In the genomic region with DNA sequence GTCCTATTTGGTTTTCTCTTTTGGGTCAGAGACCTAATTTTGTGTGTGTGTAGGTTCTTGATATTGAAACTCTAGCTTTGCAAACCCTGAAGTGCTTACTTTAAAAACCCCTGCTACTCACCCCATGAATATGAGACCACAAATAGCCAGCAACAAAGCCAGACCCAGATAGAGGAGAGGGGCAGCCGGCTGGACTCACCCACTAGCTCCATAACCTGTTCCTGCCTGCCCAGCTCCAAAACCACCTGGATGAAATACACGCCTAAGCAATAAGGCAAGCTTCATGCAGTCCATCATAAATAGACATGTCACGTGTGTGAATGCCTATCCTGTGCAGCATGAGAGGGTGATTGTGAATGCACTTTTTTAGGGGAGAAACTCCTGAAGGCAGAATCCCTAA, we compare ENCODE assay signal across 28 cellular contexts.
"Had no signal": no experiment of that assay in that cellular context is flagged by ENCODE, and none has a peak within 500 bp of the region (broad histone marks: within the 10 kb centered on the region; RNA-seq: fewer than 3 reads in every experiment).

No MANE protein-coding gene starts in this region.

- ATAC-seq: stimulated activated effector memory CD8-positive, alpha-beta T cell treated with anti-CD3 and anti-CD28 coated beads, Interleukin-12 subunit alpha, Interleukin-12 subunit beta, amount 100 ng/mL, for 72 hours; stimulated activated memory B cell treated with anti-CD40 and anti-IgM and Interleukin-4, amounts not matched to agents 10 μg/mL and 1 μg/mL and 100 μg/mL, for 72 hours; stimulated activated naive B cell treated with anti-CD40 and anti-IgM and Interleukin-4, amounts not matched to agents 10 μg/mL and 1 μg/mL and 100 μg/mL, for 72 hours; stimulated activated naive CD8-positive, alpha-beta T cell treated with anti-CD3 and anti-CD28 coated beads, Interleukin-15, amount 100 ng/mL, for 72 hours; stimulated activated naive CD8-positive, alpha-beta T cell treated with anti-CD3 and anti-CD28 coated beads, Interleukin-15, Interleukin-2, amounts not matched to agents 100 U/mL and 50 U/mL, for 24 hours; upper lobe of right lung had no signal

- H3K27me3 ChIP-seq: testis, thyroid gland, upper lobe of left lung, uterus, vagina had no signal

- H3K36me3 Mint-ChIP-seq: stimulated activated effector memory CD8-positive, alpha-beta T cell treated with anti-CD3 and anti-CD28 coated beads, Interleukin-12 subunit alpha, Interleukin-12 subunit beta, amount 100 ng/mL, for 72 hours; stimulated activated memory B cell treated with anti-CD40 and anti-IgM and Interleukin-4, amounts not matched to agents 10 μg/mL and 1 μg/mL and 100 μg/mL, for 72 hours; stimulated activated naive B cell treated with anti-CD40 and anti-IgM and Interleukin-4, amounts not matched to agents 10 μg/mL and 1 μg/mL and 100 μg/mL, for 72 hours; type B pancreatic cell had no signal

- DNase-seq: stimulated activated CD4-positive, alpha-beta T cell treated with anti-CD3 and anti-CD28 coated beads, Interleukin-2, amount 100 ng/mL, for 48 hours; stimulated activated CD4-positive, alpha-beta T cell treated with anti-CD3 and anti-CD28 coated beads, Interleukin-4, amount 100 ng/mL, for 1 hour; stimulated activated CD4-positive, alpha-beta T cell treated with anti-CD3 and anti-CD28 coated beads, Interleukin-4, amount 100 ng/mL, for 24 hours; stimulated activated CD4-positive, alpha-beta T cell treated with anti-CD3 and anti-CD28 coated beads, Interleukin-4, amount 100 ng/mL, for 4 hours; stimulated activated CD8-positive, alpha-beta memory T cell treated with anti-CD3 and anti-CD28 coated beads, Interleukin-4, amount 100 ng/mL, for 48 hours; stimulated activated naive B cell treated with anti-CD40 and anti-IgM and Interleukin-4, amounts not matched to agents 10 μg/mL and 1 μg/mL and 100 μg/mL, for 72 hours; stimulated activated naive CD4-positive, alpha-beta T cell; stimulated activated naive CD4-positive, alpha-beta T cell treated with Interleukin-2 at 50 U/mL for 16 hours; stimulated activated naive CD8-positive, alpha-beta T cell treated with anti-CD3 and anti-CD28 coated beads, Interleukin-15, amount 100 ng/mL, for 72 hours; stimulated activated naive CD8-positive, alpha-beta T cell treated with anti-CD3 and anti-CD28 coated beads, Interleukin-15, Interleukin-2, amounts not matched to agents 100 U/mL and 50 U/mL, for 24 hours; stomach; substantia nigra; testis; thyroid gland; tibial artery; transverse colon; trophoblast cell; upper lobe of left lung; upper lobe of right lung; uterus had no signal

- H3K9me3 Mint-ChIP-seq: stimulated activated effector memory CD8-positive, alpha-beta T cell treated with anti-CD3 and anti-CD28 coated beads, Interleukin-12 subunit alpha, Interleukin-12 subunit beta, amount 100 ng/mL, for 72 hours; stimulated activated memory B cell treated with anti-CD40 and anti-IgM and Interleukin-4, amounts not matched to agents 10 μg/mL and 1 μg/mL and 100 μg/mL, for 72 hours; stimulated activated naive CD8-positive, alpha-beta T cell treated with anti-CD3 and anti-CD28 coated beads, Interleukin-15, amount 100 ng/mL, for 72 hours; stimulated activated naive CD8-positive, alpha-beta T cell treated with anti-CD3 and anti-CD28 coated beads, Interleukin-15, Interleukin-2, amounts not matched to agents 100 ng/mL and 50 ng/mL, for 24 hours; type B pancreatic cell had no signal

- H3K27ac ChIP-seq: stomach, suprapubic skin, testis, thoracic aorta, thyroid gland, tibial artery, tibial nerve, transverse colon, upper lobe of left lung, upper lobe of right lung, uterus, vagina had no signal

- H3K4me3 ChIP-seq: stomach, suprapubic skin, testis, thoracic aorta, thyroid gland, tibial artery, tibial nerve, transverse colon, upper lobe of left lung, upper lobe of right lung, uterus, vagina had no signal

- H3K36me3 ChIP-seq: stomach, suprapubic skin, thoracic aorta, thyroid gland, tibial artery, tibial nerve, transverse colon, upper lobe of left lung, upper lobe of right lung, uterus, vagina had no signal

- H3K9me3 ChIP-seq: suprapubic skin, testis, thoracic aorta, thyroid gland, tibial artery, tibial nerve, transverse colon, upper lobe of left lung, upper lobe of right lung, uterus, vagina had no signal

- H3K27ac Mint-ChIP-seq: stimulated activated effector memory CD8-positive, alpha-beta T cell treated with anti-CD3 and anti-CD28 coated beads, Interleukin-12 subunit alpha, Interleukin-12 subunit beta, amount 100 ng/mL, for 72 hours; stimulated activated memory B cell treated with anti-CD40 and anti-IgM and Interleukin-4, amounts not matched to agents 10 μg/mL and 1 μg/mL and 100 μg/mL, for 72 hours; stimulated activated naive B cell treated with anti-CD40 and anti-IgM and Interleukin-4, amounts not matched to agents 10 μg/mL and 1 μg/mL and 100 μg/mL, for 72 hours; stimulated activated naive CD8-positive, alpha-beta T cell treated with anti-CD3 and anti-CD28 coated beads, Interleukin-15, amount 100 ng/mL, for 72 hours; stimulated activated naive CD8-positive, alpha-beta T cell treated with anti-CD3 and anti-CD28 coated beads, Interleukin-15, Interleukin-2, amounts not matched to agents 100 ng/mL and 50 ng/mL, for 24 hours; type B pancreatic cell had no signal

- H3K4me3 Mint-ChIP-seq: stimulated activated effector memory CD8-positive, alpha-beta T cell treated with anti-CD3 and anti-CD28 coated beads, Interleukin-12 subunit alpha, Interleukin-12 subunit beta, amount 100 ng/mL, for 72 hours; stimulated activated memory B cell treated with anti-CD40 and anti-IgM and Interleukin-4, amounts not matched to agents 10 μg/mL and 1 μg/mL and 100 μg/mL, for 72 hours; stimulated activated naive B cell treated with anti-CD40 and anti-IgM and Interleukin-4, amounts not matched to agents 10 μg/mL and 1 μg/mL and 100 μg/mL, for 72 hours; stimulated activated naive CD8-positive, alpha-beta T cell treated with anti-CD3 and anti-CD28 coated beads, Interleukin-15, amount 100 ng/mL, for 72 hours; stimulated activated naive CD8-positive, alpha-beta T cell treated with anti-CD3 and anti-CD28 coated beads, Interleukin-15, Interleukin-2, amounts not matched to agents 100 ng/mL and 50 ng/mL, for 24 hours; type B pancreatic cell had no signal

- H3K4me1 Mint-ChIP-seq: stimulated activated effector memory CD8-positive, alpha-beta T cell treated with anti-CD3 and anti-CD28 coated beads, Interleukin-12 subunit alpha, Interleukin-12 subunit beta, amount 100 ng/mL, for 72 hours; stimulated activated memory B cell treated with anti-CD40 and anti-IgM and Interleukin-4, amounts not matched to agents 10 μg/mL and 1 μg/mL and 100 μg/mL, for 72 hours had no signal

- H3K4me1 ChIP-seq: uterus had no signal
